Comparison of ENCODE assay signal across 13 cellular contexts in genomic region chr2:38394903-38395341, GRCh38. TPM values are rescaled to one million over a fixed set of nuclear protein-coding genes. Genes with fewer than 3 reads are reported as not detected.
A peak's percentile ranks its signal among the peaks of the same experiment; 100 is the strongest.
DNase-seq lines count a peak whose midpoint lies in the region; FAIRE-seq and TF ChIP-seq lines count a peak whose summit lies in the region.
"Had no signal": no experiment of that assay in that cellular context is flagged by ENCODE, and none has a peak within 500 bp of the region (broad histone marks: within the 10 kb centered on the region; RNA-seq: fewer than 3 reads in every experiment).

No MANE protein-coding gene starts in this region.

- H3K36me3 ChIP-seq in A673 (ENCODE audit: insufficient read depth, low read length, poor library complexity, severe bottlenecking) = no peaks in the 10 kb centered on the region
- no peaks in the 10 kb centered on the region for H3K36me3 ChIP-seq in WERI-Rb-1
- H3K36me3 ChIP-seq: cardiac muscle cell, lower lobe of right lung had no signal

- intact Hi-C loops in A673 (cut with micrococcal nuclease; ENCODE audit: unreplicated experiment) = no loop called here

- H3K27me3 Mint-ChIP-seq in endothelial cell (ENCODE audit: unreplicated experiment) = peaks cover 3% of the 10 kb centered on the region

- no peak for TF ChIP-seq CTCF in A673 (conservative IDR thresholded peaks at IDR 0.05; ENCODE audit: low read depth, low read length)
- no peak for TF ChIP-seq CTCF in endothelial cell (IDR thresholded peaks at IDR 0.05; ENCODE audit: unreplicated experiment)
- no peak for TF ChIP-seq CTCF in WERI-Rb-1 (IDR thresholded peaks at IDR 0.05; ENCODE audit: low read depth, low read length)

- H3K27me3 ChIP-seq in A673 (replicated peaks; ENCODE audit: insufficient read depth, low read depth, low read length, poor library complexity) = no peaks in the 10 kb centered on the region
- no peaks in the 10 kb centered on the region for H3K27me3 ChIP-seq in WERI-Rb-1 (ENCODE audit: insufficient read depth, low read depth, severe bottlenecking)
- H3K27me3 ChIP-seq: cardiac muscle cell had no signal

- POLR2A ChIA-PET in A673 (lab: Charles Lee; ENCODE audit: low non-redundant PET) = no interaction called here

- no TSS peak for BruUV-seq in A673 (replicated peaks; lab: Mats Ljungman, UMichigan)

- FAIRE-seq in H54 (lab: Jason Lieb, UNC) = peak; percentile 76

- CTCF ChIA-PET in A673 (lab: Charles Lee) = no interaction called here

- no peak overlapping the region for H3K27ac Mint-ChIP-seq in endothelial cell (ENCODE audit: unreplicated experiment)

- H3K9me3 ChIP-seq in A673 (ENCODE audit: low read depth, low read length, poor library complexity, severe bottlenecking) (no peaks in the 10 kb centered on the region), WERI-Rb-1 (ENCODE audit: severe bottlenecking) (peaks cover 4% of the 10 kb centered on the region)
- H3K9me3 ChIP-seq: lower lobe of right lung had no signal

- H3K4me3 Mint-ChIP-seq in endothelial cell (ENCODE audit: unreplicated experiment) = no peak overlapping the region

- H3K27ac ChIP-seq in A673 (ENCODE audit: low read depth, low read length, poor library complexity, severe bottlenecking) (no peak overlapping the region), epithelial cell of prostate (peak overlapping the region; percentile 86), WERI-Rb-1 (no peak overlapping the region)
- H3K27ac ChIP-seq: cardiac muscle cell, lower lobe of right lung had no signal

- DNase-seq in A673 (ENCODE audit: low spot score) (peak; percentile 61), H54 (ENCODE audit: insufficient read length, low spot score) (no peak), RKO (ENCODE audit: low spot score) (peak; percentile 52), epithelial cell of prostate (ENCODE audit: low read depth, low spot score) (peak; percentile 87), Ammon's horn (ENCODE audit: low spot score) (no peak), endothelial cell (ENCODE audit: low spot score) (no peak), WERI-Rb-1 (no peak), amygdala (lab: John Stamatoyannopoulos, UW) (no peak)
- DNase-seq: activated CD4-positive, alpha-beta T cell treated with anti-CD3 and anti-CD28 coated beads, Interleukin-2, amount 50 U/mL, for 48 hours; lower lobe of right lung; NCI-H1930; Right ventricle myocardium superior had no signal

- H3K36me3 Mint-ChIP-seq in endothelial cell (ENCODE audit: low read depth, unreplicated experiment) = no peaks in the 10 kb centered on the region

- H3K4me1 Mint-ChIP-seq in endothelial cell (ENCODE audit: unreplicated experiment) = no peaks in the 10 kb centered on the region

- no peak overlapping the region for H3K4me3 ChIP-seq in A673 (ENCODE audit: low read depth, low read length, poor library complexity, severe bottlenecking)
- no peak overlapping the region for H3K4me3 ChIP-seq in WERI-Rb-1 (ENCODE audit: low read depth, low read length)
- H3K4me3 ChIP-seq: cardiac muscle cell, lower lobe of right lung had no signal

- H3K4me1 ChIP-seq in A673 (ENCODE audit: insufficient read depth, low read length, poor library complexity, severe bottlenecking) = no peaks in the 10 kb centered on the region
- H3K4me1 ChIP-seq: lower lobe of right lung had no signal

- TF ChIP-seq POLR2A in H54 (IDR thresholded peaks at IDR 0.05; ENCODE audit: low read depth, low read length) = no peak

- H3K9me3 Mint-ChIP-seq in endothelial cell (ENCODE audit: unreplicated experiment) = no peaks in the 10 kb centered on the region

RNA-seq across cellular contexts. Expression of gene ATL2, which starts 17.8 kb away (rescaled TPM):
- 76.0 and 85.5 TPM in 2 replicates for total RNA-seq in A673 (2021)
- total RNA-seq in endothelial cell (ENCODE audit: unreplicated experiment) = 38.0 TPM

Comparison
In these comparisons a context has a peak if more than half of its experiments do, and no peak if none do; other contexts are left out.
1. DNase-seq: peak in A673 (single experiment), RKO (single experiment) and epithelial cell of prostate (single experiment); none in H54 (single experiment), Ammon's horn (single experiment), endothelial cell (single experiment), WERI-Rb-1 (single experiment) and amygdala (0 of 56).